ENCODE assay signal across 5 cellular contexts in the genomic region with DNA sequence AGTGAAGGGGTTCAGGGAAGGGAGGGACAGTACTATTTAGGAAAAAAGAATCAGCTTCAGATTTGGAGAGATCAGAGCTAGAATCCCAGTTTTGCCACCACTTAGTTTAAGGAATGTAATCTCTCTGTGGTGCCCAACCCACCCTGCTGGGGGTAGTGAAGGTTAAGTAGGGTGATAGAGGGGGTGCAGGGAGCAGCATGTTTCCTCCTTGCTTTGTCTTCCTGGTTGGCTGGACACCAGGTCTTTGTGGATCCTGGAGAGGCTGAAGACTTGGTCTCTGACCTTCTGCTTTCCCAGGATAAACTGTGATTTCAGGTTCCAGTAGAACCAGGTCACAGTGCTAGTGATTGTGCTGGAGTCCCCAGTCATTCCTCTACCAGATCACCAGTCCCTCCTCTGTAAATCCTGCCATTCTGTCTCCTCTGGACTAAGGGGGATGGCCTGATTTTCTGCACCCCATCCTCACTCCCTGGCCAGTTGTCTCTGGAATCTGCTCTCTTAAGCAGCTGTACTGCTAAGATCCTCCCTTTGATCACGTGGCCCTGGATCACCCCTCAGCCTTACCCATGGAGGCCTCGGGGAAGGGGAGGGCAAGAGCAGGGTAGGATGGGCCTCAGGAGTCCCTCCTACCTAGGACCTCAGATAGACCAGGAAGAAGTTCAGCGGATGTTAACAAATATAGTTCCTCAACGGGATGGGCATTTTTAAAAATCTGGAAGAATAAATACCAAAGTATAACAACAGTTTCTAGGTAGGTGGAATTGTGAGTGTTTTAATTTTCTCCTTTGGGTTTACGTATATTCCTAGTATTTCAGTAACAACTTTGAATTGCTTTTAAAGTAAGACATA. TPM values are rescaled to one million over a fixed set of nuclear protein-coding genes. Genes with fewer than 3 reads are reported as not detected.
DNase-seq lines count a peak whose midpoint lies in the region; ATAC-seq and TF ChIP-seq lines count a peak whose summit lies in the region.

No MANE protein-coding gene starts in this region.

- WGBS in testis, 2 donors: 40 to 53% methylated on average over 3 to 5 of the region's 5 CpGs

- peak overlapping the region; percentile 15 to 68 for H3K27ac ChIP-seq in testis

- H3K27me3 ChIP-seq in testis: no peaks in the 10 kb centered on the region

- no peaks in the 10 kb centered on the region for H3K9me3 ChIP-seq in testis

- no peak for TF ChIP-seq POLR2A in testis (IDR thresholded peaks at IDR 0.05)

- no peaks in the 10 kb centered on the region for H3K36me3 ChIP-seq in testis (ENCODE audit: low read depth, missing control alignments)

- DNase-seq in NCI-H82 (lab: John Stamatoyannopoulos, UW): peak; percentile 84
- peak; percentile 90 for DNase-seq in foreskin melanocyte
- DNase-seq in testis: peak; percentile 78
- no peak for DNase-seq in COLO829 (ENCODE audit: low spot score)

- peaks cover 44% of the 10 kb centered on the region for H3K4me1 ChIP-seq in testis

- no peak for ATAC-seq in HG02973 (IDR thresholded peaks at IDR 0.05; ENCODE audit: unreplicated experiment)

- intact Hi-C loops in testis (cut with DNase I; ENCODE audit: low total_unique reads): no loop called here

- TF ChIP-seq CTCF in testis (IDR thresholded peaks at IDR 0.05): no peak

- no peak overlapping the region for H3K4me3 ChIP-seq in testis

RNA-seq across cellular contexts. Expression of gene MAP3K12, which starts 3.1 kb away (rescaled TPM):
- 10 to 100 TPM; 52.2 to 56.7 TPM for total RNA-seq in testis
- 28.5 TPM for polyA plus RNA-seq in testis (ENCODE audit: insufficient read depth, low read depth, low replicate concordance)

RNA-seq across cellular contexts. Expression of gene TARBP2, which starts 5.0 kb away (rescaled TPM):
- total RNA-seq in testis: 10 to 100 TPM; 67.6 to 73.1 TPM
- 37.8 TPM for polyA plus RNA-seq in testis (ENCODE audit: insufficient read depth, low read depth, low replicate concordance)

RNA-seq across cellular contexts. Expression of gene NPFF, which starts 11.2 kb away (rescaled TPM):
- 1 to 10 TPM in 1 of 2 donors, not detected in 1; 1.2 TPM for total RNA-seq in testis
- not detected for polyA plus RNA-seq in testis (ENCODE audit: insufficient read depth, low read depth, low replicate concordance)

RNA-seq across cellular contexts. Expression of gene PCBP2, which starts 44.2 kb away (rescaled TPM):
- 100 to 1,000 TPM; 553 to 632 TPM for total RNA-seq in testis
- polyA plus RNA-seq in testis (ENCODE audit: insufficient read depth, low read depth, low replicate concordance): 1,065 TPM

RNA-seq across cellular contexts. Expression of gene PRR13, which starts 54.6 kb away (rescaled TPM):
- total RNA-seq in testis: 10 to 100 TPM; 43.4 to 48.5 TPM
- 120 TPM for polyA plus RNA-seq in testis (ENCODE audit: insufficient read depth, low read depth, low replicate concordance)
